In the genomic region with DNA sequence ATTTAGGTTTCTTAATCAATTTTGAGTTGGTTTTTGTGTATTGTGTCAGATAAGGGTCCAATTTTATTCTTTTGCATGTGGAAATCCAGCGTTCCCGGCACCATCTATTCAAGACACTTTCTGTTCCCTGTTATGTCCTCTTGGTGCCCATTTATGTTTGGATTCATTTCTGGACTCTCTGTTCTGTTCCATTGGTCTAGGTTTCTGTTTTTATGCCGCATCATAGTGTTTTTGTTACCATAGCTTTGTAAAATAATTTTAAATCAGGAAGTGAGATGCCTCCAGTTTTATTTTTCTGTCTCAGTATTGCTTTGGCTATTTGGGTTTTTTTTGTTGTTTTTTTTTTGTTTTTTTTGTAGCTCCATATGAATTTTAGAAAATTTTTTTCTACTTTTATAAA, we compare ENCODE assay signal across 23 cellular contexts.
"Had no signal": no experiment of that assay in that cellular context is flagged by ENCODE, and none has a peak within 500 bp of the region (broad histone marks: within the 10 kb centered on the region; RNA-seq: fewer than 3 reads in every experiment).

No MANE protein-coding gene starts in this region.

- H3K79me2 ChIP-seq: hepatocyte had no signal

- H3K4me1 ChIP-seq: gastroesophageal sphincter, pancreas, right lobe of liver, suprapubic skin had no signal

- H2AFZ ChIP-seq: hepatocyte had no signal

- ATAC-seq: gastroesophageal sphincter; heart left ventricle; left lobe of liver; mucosa of descending colon; natural killer cell treated with Interleukin-12 subunit alpha and Interleukin-12 subunit beta and Interleukin-15 and Interleukin-18, amount 100 ng/mL, for 72 hours; pancreas; right lobe of liver; stimulated activated naive CD8-positive, alpha-beta T cell treated with anti-CD3 and anti-CD28 coated beads, Interleukin-15, amount 100 ng/mL, for 72 hours had no signal

- DNase-seq: dermis blood vessel endothelial cell; effector memory CD4-positive, alpha-beta T cell; foreskin keratinocyte; heart left ventricle; kidney; mesenchymal stem cell; mucosa of descending colon; naive B cell; pancreas; right lobe of liver; small intestine; stimulated activated CD4-positive, alpha-beta T cell treated with anti-CD3 and anti-CD28 coated beads, Interleukin-15, amount 100 ng/mL, for 24 hours; stimulated activated CD4-positive, alpha-beta T cell treated with anti-CD3 and anti-CD28 coated beads, Interleukin-2, amount 100 ng/mL, for 48 hours; stimulated activated naive CD4-positive, alpha-beta T cell; stimulated activated naive CD8-positive, alpha-beta T cell treated with anti-CD3 and anti-CD28 coated beads, Interleukin-15, amount 100 ng/mL, for 72 hours; trophoblast cell had no signal

- H3K9me3 ChIP-seq: esophagus muscularis mucosa, gastroesophageal sphincter, heart left ventricle, mucosa of descending colon, neutrophil, pancreas, right lobe of liver, suprapubic skin had no signal

- H3K27ac ChIP-seq: esophagus muscularis mucosa, foreskin keratinocyte, gastroesophageal sphincter, heart left ventricle, hepatocyte, pancreas, right lobe of liver, suprapubic skin had no signal

- H3K4me2 ChIP-seq: hepatocyte had no signal

- H3K36me3 ChIP-seq: neutrophil, pancreas, right lobe of liver, suprapubic skin had no signal

- H3K4me3 ChIP-seq: esophagus muscularis mucosa, gastroesophageal sphincter, heart left ventricle, hepatocyte, mucosa of descending colon, pancreas, right lobe of liver, suprapubic skin had no signal

- H3K27me3 ChIP-seq: esophagus muscularis mucosa, foreskin keratinocyte, gastroesophageal sphincter, heart left ventricle, hepatocyte, neutrophil, pancreas, right lobe of liver, suprapubic skin had no signal
